Comparison of ENCODE assay signal across 8 cellular contexts in the genomic region with DNA sequence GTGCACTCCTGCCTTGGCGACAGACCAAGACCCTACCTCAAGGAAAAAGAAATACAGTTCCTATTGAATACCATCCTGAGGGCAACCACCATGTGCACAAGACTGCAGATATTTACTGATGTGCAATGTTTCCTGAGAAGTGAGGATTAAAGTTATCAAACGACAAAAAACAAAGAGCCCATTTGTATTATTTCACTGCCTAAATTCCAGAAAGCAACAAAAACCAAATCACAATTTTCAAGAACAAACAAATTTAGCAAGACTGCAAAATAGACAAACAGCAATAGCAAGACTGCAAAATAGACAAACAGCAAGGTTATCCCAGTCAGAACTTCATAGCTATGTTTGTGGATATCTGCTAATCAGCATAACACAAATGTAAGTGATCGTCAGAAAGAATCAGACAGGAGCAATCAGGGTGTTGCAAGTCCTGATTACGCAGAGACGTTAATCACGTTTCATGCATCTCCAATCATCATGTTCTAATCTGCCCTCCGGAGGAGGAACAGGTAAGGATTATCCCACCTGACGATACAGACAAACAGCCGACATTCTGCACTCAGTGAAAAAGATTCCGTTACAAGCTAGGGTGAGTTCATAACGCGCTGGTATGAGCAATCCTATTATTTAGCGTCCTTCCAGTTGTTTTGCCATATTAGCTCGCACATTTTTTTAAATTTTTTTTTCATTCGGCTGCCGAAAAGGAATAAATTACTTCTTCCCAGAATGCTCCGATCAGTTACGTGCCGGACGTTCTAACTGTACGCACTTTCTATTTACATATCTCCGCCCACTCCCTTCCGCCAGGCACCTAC. TPM values are rescaled to one million over a fixed set of nuclear protein-coding genes. Genes with fewer than 3 reads are reported as not detected.
DNase-seq lines count a peak whose midpoint lies in the region; ATAC-seq and TF ChIP-seq lines count a peak whose summit lies in the region.

No MANE protein-coding gene starts in this region.

- TF ChIP-seq RAD21 in SK-N-SH (IDR thresholded peaks at IDR 0.05; ENCODE audit: low read length), result no peak

- no peaks in the 10 kb centered on the region for H3K9me2 ChIP-seq in SK-N-SH

- H3K27ac ChIP-seq in SK-N-SH (ENCODE audit: low read depth in 2 of 2, low read length in 1 of 2) (peak overlapping the region; percentile 97 to 98), adipose tissue (ENCODE audit: low read depth, low read length) (peak overlapping the region; percentile 87), cardiac muscle cell (peak overlapping the region; percentile 99), parathyroid adenoma (peak overlapping the region; percentile 97)

- 1% methylated on average over 23 of the region's 23 CpGs for WGBS in SK-N-SH (ENCODE audit: low lambda C conversion rate)
- WGBS in adipose tissue, 3 donors, result 0% methylated on average over 23 of the region's 23 CpGs

- H3K4me1 ChIP-seq in SK-N-SH (ENCODE audit: control insufficient read depth in 1 of 2, insufficient read depth in 2 of 2, low read depth in 1 of 2, low read length in 1 of 2), result peaks cover 6 to 28% of the 10 kb centered on the region in 2 experiments; a peak in 2 of 4 replicates
- H3K4me1 ChIP-seq in cardiac muscle cell (ENCODE audit: low read depth), result peaks cover 24% of the 10 kb centered on the region
- H3K4me1 ChIP-seq in parathyroid adenoma, result peaks cover 24% of the 10 kb centered on the region

- H3K36me3 ChIP-seq in SK-N-SH (replicated peaks in 1 of 2; ENCODE audit: control insufficient read depth in 1 of 2, insufficient read depth in 2 of 2, low read length in 1 of 2) (no peaks in the 10 kb centered on the region), cardiac muscle cell (no peaks in the 10 kb centered on the region), parathyroid adenoma (ENCODE audit: control insufficient read depth, insufficient read depth, low read length) (no peaks in the 10 kb centered on the region)

- peaks cover 21% of the 10 kb centered on the region for H3F3A ChIP-seq in SK-N-SH (replicated peaks; ENCODE audit: insufficient read depth)

- H3K9me3 ChIP-seq in SK-N-SH (no peaks in the 10 kb centered on the region), cardiac muscle cell (ENCODE audit: low read depth) (no peaks in the 10 kb centered on the region), parathyroid adenoma (ENCODE audit: control insufficient read depth, low read length) (no peaks in the 10 kb centered on the region)

- H2AFZ ChIP-seq in SK-N-SH (ENCODE audit: low read depth) (peak overlapping the region; percentile 57; the same call in 1 of the 2 replicates), parathyroid adenoma (peak overlapping the region; percentile 61)

- H3K4me3 ChIP-seq in SK-N-SH (ENCODE audit: low read depth in 2 of 2, low read length in 1 of 2), result peak overlapping the region; percentile 38 to 54
- H3K4me3 ChIP-seq in cardiac muscle cell, result peak overlapping the region; percentile 40
- H3K4me3 ChIP-seq in parathyroid adenoma (ENCODE audit: low read depth, low read length), result peak overlapping the region; percentile 81

- CTCF ChIA-PET in SK-N-SH (lab: Yijun Ruan, JAX), result interaction anchor here (0.7 to 2.0 kb wide), 8 partner anchors 9 to 113 kb away, joined by 3 to 9 read pairs (median 4); no protein-coding TSS in a partner anchor

- DNase-seq in GM13976 (ENCODE audit: low spot score), result peak; percentile 84
- DNase-seq in NCI-H1105 (lab: John Stamatoyannopoulos, UW), result peak; percentile 95
- DNase-seq in SK-N-SH, result peak; percentile 77
- DNase-seq in cardiac muscle cell (ENCODE audit: low read depth in 1 of 2, low spot score in 1 of 2), result peak; percentile 91 to 98
- DNase-seq in HuH-7.5 (ENCODE audit: low spot score), result no peak

- no peaks in the 10 kb centered on the region for H4K20me1 ChIP-seq in SK-N-SH (ENCODE audit: insufficient read depth)

- H3K9ac ChIP-seq in SK-N-SH, result peak overlapping the region; percentile 82
- peak overlapping the region; percentile 49 for H3K9ac ChIP-seq in parathyroid adenoma

- ATAC-seq in HG02759 (IDR thresholded peaks at IDR 0.05; ENCODE audit: unreplicated experiment), result peak; percentile 75

- in situ Hi-C loops in GM13976 (cut with MboI; ENCODE audit: low sequenced_read_pairs, unreplicated experiment), result no loop called here

- no peaks in the 10 kb centered on the region for H3K27me3 ChIP-seq in SK-N-SH (ENCODE audit: insufficient read depth)
- H3K27me3 ChIP-seq in cardiac muscle cell, result no peaks in the 10 kb centered on the region
- H3K27me3 ChIP-seq in parathyroid adenoma (ENCODE audit: control insufficient read depth, insufficient read depth, low read length), result no peaks in the 10 kb centered on the region

- H3K79me2 ChIP-seq in SK-N-SH (ENCODE audit: insufficient read depth), result peaks cover 9% of the 10 kb centered on the region
- peaks cover 21% of the 10 kb centered on the region for H3K79me2 ChIP-seq in parathyroid adenoma

- H3K4me2 ChIP-seq in SK-N-SH (peak overlapping the region; percentile 87), parathyroid adenoma (ENCODE audit: low read length) (peak overlapping the region; percentile 91)

- no peak for TF ChIP-seq CTCF in GM13976 (IDR thresholded peaks at IDR 0.05; ENCODE audit: borderline replicate concordance, control extremely low read depth, extremely low read depth, insufficient read depth, missing control alignments)
- no peak for TF ChIP-seq CTCF in SK-N-SH (IDR thresholded peaks at IDR 0.05)
- TF ChIP-seq CTCF in cardiac muscle cell (IDR thresholded peaks at IDR 0.05; ENCODE audit: low read depth, low read length), result no peak
- TF ChIP-seq CTCF in parathyroid adenoma (IDR thresholded peaks at IDR 0.05), result no peak

- POLR2A ChIA-PET in SK-N-SH (lab: Yijun Ruan, JAX), result interaction anchor here (0.6 to 1.3 kb wide), 30 partner anchors 9 to 122 kb away, joined by 3 to 36 read pairs (median 5); a partner anchor contains a TSS

- TF ChIP-seq EP300 in SK-N-SH (IDR thresholded peaks at IDR 0.05; ENCODE audit: borderline replicate concordance in 1 of 2, low read depth in 1 of 2, low read length in 1 of 2), result peak; percentile 57 to 58

TF ChIP-seq in SK-N-SH, 30 proteins besides CTCF, POLR2A, EP300 and RAD21 (continues in another document):
- TF ChIP-seq RXRA (IDR thresholded peaks at IDR 0.05; ENCODE audit: borderline replicate concordance, low read depth), result no peak
- TF ChIP-seq NRF1 (IDR thresholded peaks at IDR 0.05; ENCODE audit: low read depth, low read length), result no peak
- TF ChIP-seq, protein P1, sequence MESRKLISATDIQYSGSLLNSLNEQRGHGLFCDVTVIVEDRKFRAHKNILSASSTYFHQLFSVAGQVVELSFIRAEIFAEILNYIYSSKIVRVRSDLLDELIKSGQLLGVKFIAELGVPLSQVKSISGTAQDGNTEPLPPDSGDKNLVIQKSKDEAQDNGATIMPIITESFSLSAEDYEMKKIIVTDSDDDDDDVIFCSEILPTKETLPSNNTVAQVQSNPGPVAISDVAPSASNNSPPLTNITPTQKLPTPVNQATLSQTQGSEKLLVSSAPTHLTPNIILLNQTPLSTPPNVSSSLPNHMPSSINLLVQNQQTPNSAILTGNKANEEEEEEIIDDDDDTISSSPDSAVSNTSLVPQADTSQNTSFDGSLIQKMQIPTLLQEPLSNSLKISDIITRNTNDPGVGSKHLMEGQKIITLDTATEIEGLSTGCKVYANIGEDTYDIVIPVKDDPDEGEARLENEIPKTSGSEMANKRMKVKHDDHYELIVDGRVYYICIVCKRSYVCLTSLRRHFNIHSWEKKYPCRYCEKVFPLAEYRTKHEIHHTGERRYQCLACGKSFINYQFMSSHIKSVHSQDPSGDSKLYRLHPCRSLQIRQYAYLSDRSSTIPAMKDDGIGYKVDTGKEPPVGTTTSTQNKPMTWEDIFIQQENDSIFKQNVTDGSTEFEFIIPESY (IDR thresholded peaks at IDR 0.05; ENCODE audit: borderline replicate concordance, low read depth), result peak; percentile 94
- TF ChIP-seq, protein P2, sequence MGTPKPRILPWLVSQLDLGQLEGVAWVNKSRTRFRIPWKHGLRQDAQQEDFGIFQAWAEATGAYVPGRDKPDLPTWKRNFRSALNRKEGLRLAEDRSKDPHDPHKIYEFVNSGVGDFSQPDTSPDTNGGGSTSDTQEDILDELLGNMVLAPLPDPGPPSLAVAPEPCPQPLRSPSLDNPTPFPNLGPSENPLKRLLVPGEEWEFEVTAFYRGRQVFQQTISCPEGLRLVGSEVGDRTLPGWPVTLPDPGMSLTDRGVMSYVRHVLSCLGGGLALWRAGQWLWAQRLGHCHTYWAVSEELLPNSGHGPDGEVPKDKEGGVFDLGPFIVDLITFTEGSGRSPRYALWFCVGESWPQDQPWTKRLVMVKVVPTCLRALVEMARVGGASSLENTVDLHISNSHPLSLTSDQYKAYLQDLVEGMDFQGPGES (IDR thresholded peaks at IDR 0.05; ENCODE audit: low read depth, low read length), result no peak

RNA-seq across cellular contexts. Expression of a gene that starts 2.9 kb away (rescaled TPM):
- polyA plus RNA-seq in SK-N-SH (2012; rRNA removed), result 18.6 and 19.2 TPM in 2 replicates
- polyA plus RNA-seq in SK-N-SH (2012; cell fraction: cytosol; rRNA removed), result 16.7 and 17.7 TPM in 2 replicates
- 16.7 and 21.4 TPM in 2 replicates for polyA plus RNA-seq in SK-N-SH (2012; cell fraction: nucleus; rRNA removed)
- 10 to 100 TPM in 1 of 3 donors, 1 to 10 TPM in 2; 4.5 to 12.1 (median 8.6) TPM for polyA plus RNA-seq in adipose tissue
- total RNA-seq in cardiac muscle cell, result 39.8 and 40.7 TPM in 2 replicates
- 54.6 and 62.4 TPM in 2 replicates for polyA plus RNA-seq in cardiac muscle cell

RNA-seq across cellular contexts. Expression of a gene that starts 10.5 kb away (rescaled TPM):
- polyA plus RNA-seq in SK-N-SH (2012; rRNA removed), result 42.0 and 43.4 TPM in 2 replicates
- polyA plus RNA-seq in SK-N-SH (2012; cell fraction: cytosol; rRNA removed), result 39.1 and 45.5 TPM in 2 replicates
- polyA plus RNA-seq in SK-N-SH (2012; cell fraction: nucleus; rRNA removed), result 81.4 and 130 TPM in 2 replicates
- polyA plus RNA-seq in adipose tissue, result 10 to 100 TPM; 36.0 to 52.6 (median 49.6) TPM
- 22.5 and 35.7 TPM in 2 replicates for total RNA-seq in cardiac muscle cell
- polyA plus RNA-seq in cardiac muscle cell, result 102 and 118 TPM in 2 replicates

RNA-seq across cellular contexts. Expression of a gene that starts 16.7 kb away (rescaled TPM):
- polyA plus RNA-seq in SK-N-SH (2012; rRNA removed) (3.7 and 4.3 TPM in 2 replicates), adipose tissue (10 to 100 TPM in 1 of 3 donors, 1 to 10 TPM in 2; 3.3 to 13.9 (median 5.2) TPM), cardiac muscle cell (13.2 and 13.7 TPM in 2 replicates)
- 2.1 and 3.5 TPM in 2 replicates for polyA plus RNA-seq in SK-N-SH (2012; cell fraction: cytosol; rRNA removed)
- 2.9 and 3.5 TPM in 2 replicates for polyA plus RNA-seq in SK-N-SH (2012; cell fraction: nucleus; rRNA removed)
- total RNA-seq in cardiac muscle cell, result 19.7 and 26.4 TPM in 2 replicates

RNA-seq across cellular contexts. Expression of a gene that starts 21.1 kb away (rescaled TPM):
- polyA plus RNA-seq in SK-N-SH (2012; rRNA removed), result 32.7 and 56.8 TPM in 2 replicates
- 2.7 and 4.0 TPM in 2 replicates for polyA plus RNA-seq in SK-N-SH (2012; cell fraction: cytosol; rRNA removed)
- 201 and 297 TPM in 2 replicates for polyA plus RNA-seq in SK-N-SH (2012; cell fraction: nucleus; rRNA removed)
- 100 to 1,000 TPM in 2 of 3 donors, 10 to 100 TPM in 1; 89.7 to 239 (median 142) TPM for polyA plus RNA-seq in adipose tissue
- 42.3 and 51.9 TPM in 2 replicates for total RNA-seq in cardiac muscle cell
- 28.2 and 47.7 TPM in 2 replicates for polyA plus RNA-seq in cardiac muscle cell

RNA-seq across cellular contexts. Expression of a gene that starts 37.1 kb away (rescaled TPM):
- 28.8 and 43.9 TPM in 2 replicates for polyA plus RNA-seq in SK-N-SH (2012; rRNA removed)
- polyA plus RNA-seq in SK-N-SH (2012; cell fraction: cytosol; rRNA removed), result 23.4 and 32.0 TPM in 2 replicates
- polyA plus RNA-seq in SK-N-SH (2012; cell fraction: nucleus; rRNA removed), result 104 and 168 TPM in 2 replicates
- polyA plus RNA-seq in adipose tissue, result 1 to 10 TPM in 1 of 3 donors, under 1 TPM in 2; 0.52 to 2.5 (median 0.56) TPM
- 15.1 and 77.7 TPM in 2 replicates for total RNA-seq in cardiac muscle cell
- 17.8 and 133 TPM in 2 replicates for polyA plus RNA-seq in cardiac muscle cell
